Comparison of ENCODE assay signal across 27 cellular contexts in the genomic region with DNA sequence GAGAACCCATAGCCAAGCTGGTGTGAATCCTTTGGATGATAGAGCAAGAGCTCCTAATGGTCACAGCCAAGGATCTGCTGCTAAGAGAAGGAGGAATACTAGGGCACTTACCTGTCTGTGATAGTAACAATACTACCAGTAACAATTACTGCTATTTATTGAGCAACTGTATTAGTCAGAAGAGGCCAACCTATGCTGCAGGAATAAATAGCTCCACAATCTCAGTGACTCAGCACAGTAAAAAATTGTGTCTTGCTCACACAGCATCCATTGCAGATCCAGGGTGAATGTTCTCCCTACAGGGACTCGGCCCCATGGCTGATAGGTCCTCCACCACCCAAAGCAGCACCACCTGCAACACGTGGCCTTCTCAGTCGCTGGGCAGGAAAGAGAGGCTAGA.
"Had no signal": no experiment of that assay in that cellular context is flagged by ENCODE, and none has a peak within 500 bp of the region (broad histone marks: within the 10 kb centered on the region; RNA-seq: fewer than 3 reads in every experiment).

No MANE protein-coding gene starts in this region.

- H3K4me2 ChIP-seq: smooth muscle cell had no signal

- H3K27ac ChIP-seq: colonic mucosa, heart right ventricle, left ventricle myocardium inferior, pancreas, prostate gland, tibial nerve had no signal

- ATAC-seq: activated naive CD8-positive, alpha-beta T cell treated with anti-CD3 and anti-CD28 coated beads, Interleukin-2, amount 50 U/mL, for 24 hours; heart right ventricle; pancreas; stimulated activated naive B cell treated with anti-CD40 and anti-IgM and Interleukin-4, amounts not matched to agents 10 μg/mL and 1 μg/mL and 100 μg/mL, for 72 hours; T-helper 17 cell had no signal

- DNase-seq: activated CD4-positive, alpha-beta memory T cell treated with anti-CD3 and anti-CD28 coated beads for 36 hours; activated CD4-positive, alpha-beta T cell treated with anti-CD3 and anti-CD28 coated beads, Interleukin-2, amount 10 ng/mL, durations not matched to agents 24 days and 14 days; activated CD4-positive, CD25-positive, alpha-beta regulatory T cell treated with anti-CD3 and anti-CD28 coated beads, Interleukin-2, amount 50 U/mL, for 72 hours; activated CD8-positive, alpha-beta memory T cell treated with anti-CD3 and anti-CD28 coated beads, Interleukin-2, amount 50 U/mL, for 4 hours; activated gamma-delta T cell treated with Interleukin-2 at 50 U/mL for 16 hours; activated naive CD8-positive, alpha-beta T cell treated with anti-CD3 and anti-CD28 coated beads, Interleukin-2, amount 50 U/mL, for 24 hours; activated T-cell treated with anti-CD3 and anti-CD28 coated beads, Interleukin-2, amount 50 U/mL, for 24 hours; cerebellar nuclear complex; colonic mucosa; effector CD8-positive, alpha-beta T cell; foreskin melanocyte; heart right ventricle; kidney glomerular epithelial cell; left ventricle myocardium inferior; nucleus accumbens; pancreas; retina; stimulated activated CD4-positive, alpha-beta T cell treated with anti-CD3 and anti-CD28 coated beads, Interleukin-1b, Interleukin-23, amount 100 ng/mL, for 48 hours; stimulated activated CD4-positive, alpha-beta T cell treated with anti-CD3 and anti-CD28 coated beads, Interleukin-4, amount 100 ng/mL, for 4 hours; stimulated activated CD8-positive, alpha-beta memory T cell treated with anti-CD3 and anti-CD28 coated beads, Interleukin-4, amount 100 ng/mL, for 48 hours; stimulated activated naive B cell treated with anti-CD40 and anti-IgM and Interleukin-4, amounts not matched to agents 10 μg/mL and 1 μg/mL and 100 μg/mL, for 72 hours; T-helper 17 cell; T1000 had no signal

- H3K4me3 ChIP-seq: colonic mucosa, heart right ventricle, left ventricle myocardium inferior, lung, pancreas, prostate gland, smooth muscle cell, tibial nerve had no signal

- H3K4me1 ChIP-seq: colonic mucosa, prostate gland had no signal

- H3K36me3 ChIP-seq: colonic mucosa, heart right ventricle, left ventricle myocardium inferior, pancreas, prostate gland, tibial nerve had no signal

- H3K9me3 ChIP-seq: colonic mucosa, heart right ventricle, left ventricle myocardium inferior, pancreas, prostate gland, tibial nerve had no signal

- H3K27me3 ChIP-seq: colonic mucosa, heart right ventricle, pancreas, tibial nerve had no signal
